ENCODE assay signal across 16 cellular contexts in the genomic region with DNA sequence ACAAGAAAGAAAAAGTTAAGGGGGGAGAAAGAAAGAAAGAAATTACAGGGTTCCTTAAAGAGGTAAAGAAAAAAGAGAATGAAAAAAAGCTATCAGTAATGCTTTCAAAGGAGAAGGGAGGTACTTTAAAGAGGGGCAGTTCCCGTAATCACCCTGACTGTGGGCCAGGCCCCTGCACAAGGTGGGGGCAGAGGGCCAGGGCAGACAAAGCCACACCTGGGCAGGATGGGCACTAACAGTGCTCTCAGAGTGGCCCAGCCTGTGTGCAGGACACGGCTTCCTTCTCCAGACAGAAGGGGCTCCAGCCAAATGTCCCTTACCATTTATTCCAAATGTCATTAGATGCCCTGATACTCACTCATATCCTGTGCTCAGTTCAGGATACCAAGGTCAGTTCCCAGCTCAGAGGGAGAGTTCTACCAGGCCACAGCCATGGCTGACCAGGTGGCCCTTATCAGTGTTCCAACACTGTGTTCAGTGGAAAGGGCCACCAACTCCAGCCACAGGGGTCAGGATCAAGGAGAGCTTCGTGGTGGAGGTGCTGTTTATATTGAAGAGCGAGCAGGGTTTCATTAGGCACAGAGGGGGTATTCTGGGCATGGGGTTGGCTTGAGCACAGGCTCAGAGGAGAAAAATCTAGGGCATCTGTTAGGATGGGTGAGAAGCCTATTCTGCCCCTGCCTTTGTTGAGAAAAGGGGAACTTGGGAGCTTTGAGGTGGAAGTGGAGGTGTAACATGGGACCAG. TPM values are rescaled to one million over a fixed set of nuclear protein-coding genes. Genes with fewer than 3 reads are reported as not detected.
DNase-seq lines count a peak whose midpoint lies in the region; ATAC-seq and TF ChIP-seq lines count a peak whose summit lies in the region.
"Had no signal": no experiment of that assay in that cellular context is flagged by ENCODE, and none has a peak within 500 bp of the region (broad histone marks: within the 10 kb centered on the region; RNA-seq: fewer than 3 reads in every experiment).

No MANE protein-coding gene starts in this region.

- CTCF ChIA-PET in GM10248 (lab: Yijun Ruan, JAX), result interaction anchor here (1.0 to 3.2 kb wide), 7 partner anchors 9 to 163 kb away, joined by 3 to 23 read pairs (median 4); no protein-coding TSS in a partner anchor
- CTCF ChIA-PET in activated B cell treated with CpG ODN at 0.5 μM for 24 hours (lab: Charles Lee), result interaction anchor here (1.4 kb wide), 1 partner anchor 15 kb away, joined by 3 read pairs; no protein-coding TSS in a partner anchor

- no peak overlapping the region for H3K4me3 ChIP-seq in heart right ventricle
- H3K4me3 ChIP-seq: lower lobe of right lung, upper lobe of left lung had no signal

- H3K36me3 ChIP-seq in heart right ventricle, result peaks cover 0 to 87% (median 6%) of the 10 kb centered on the region in 9 donors

- H3K9me3 ChIP-seq in heart right ventricle, result no peaks in the 10 kb centered on the region
- H3K9me3 ChIP-seq: lower lobe of right lung, upper lobe of left lung had no signal

- H3K4me3 Mint-ChIP-seq in activated B cell treated with CpG ODN at 0.5 μM for 24 hours (no peak overlapping the region), mesothelial cell of epicardium (no peak overlapping the region)
- H3K4me3 Mint-ChIP-seq: activated CD4-positive, alpha-beta T cell treated with anti-CD3 and anti-CD28 coated beads, Interleukin-2, amount 10 ng/mL, durations not matched to agents 7 days and 5 days had no signal

- TF ChIP-seq CTCF in GM10248 (IDR thresholded peaks at IDR 0.05; ENCODE audit: control extremely low read depth, extremely low read depth, low read depth, missing control alignments), result no peak
- no peak for TF ChIP-seq CTCF in activated B cell treated with CpG ODN at 0.5 μM for 24 hours (IDR thresholded peaks at IDR 0.05)
- no peak for TF ChIP-seq CTCF in mesothelial cell of epicardium (IDR thresholded peaks at IDR 0.05; ENCODE audit: unreplicated experiment)
- TF ChIP-seq CTCF in heart right ventricle (IDR thresholded peaks at IDR 0.05), result no peak

- in situ Hi-C loops in KBM-7 (cut with MboI; ENCODE audit: low pct_unique_long_range_greater_than_20kb, low sequenced_read_pairs), result no loop called here

- H3K4me1 ChIP-seq in heart right ventricle, result peaks cover 0 to 10% (median 4%) of the 10 kb centered on the region in 9 donors
- H3K4me1 ChIP-seq: lower lobe of right lung, upper lobe of left lung had no signal

- H3K27me3 Mint-ChIP-seq in activated B cell treated with CpG ODN at 0.5 μM for 24 hours (no peaks in the 10 kb centered on the region), mesothelial cell of epicardium (ENCODE audit: low read depth) (no peaks in the 10 kb centered on the region)
- H3K27me3 Mint-ChIP-seq: activated CD4-positive, alpha-beta T cell treated with anti-CD3 and anti-CD28 coated beads, Interleukin-2, amount 10 ng/mL, durations not matched to agents 7 days and 5 days had no signal

- H3K27ac ChIP-seq in heart right ventricle, result no peak overlapping the region
- H3K27ac ChIP-seq: lower lobe of right lung, upper lobe of left lung had no signal

- whole genome bisulfite sequencing in heart right ventricle, 2 donors, result 89 to 91% methylated on average over 4 of the region's 4 CpGs

- intact Hi-C loops in activated B cell treated with CpG ODN at 0.5 μM for 24 hours (cut with micrococcal nuclease) (no loop called here), heart right ventricle (cut with DNase I) (no loop called here)

- H3K4me1 Mint-ChIP-seq in activated B cell treated with CpG ODN at 0.5 μM for 24 hours, result peaks cover 24% of the 10 kb centered on the region
- H3K4me1 Mint-ChIP-seq in mesothelial cell of epicardium, result peaks cover 6% of the 10 kb centered on the region
- H3K4me1 Mint-ChIP-seq: activated CD4-positive, alpha-beta T cell treated with anti-CD3 and anti-CD28 coated beads, Interleukin-2, amount 10 ng/mL, durations not matched to agents 7 days and 5 days had no signal

- H3K27me3 ChIP-seq in heart right ventricle, result no peaks in the 10 kb centered on the region
- H3K27me3 ChIP-seq: upper lobe of left lung had no signal

- DNase-seq in GM10248 (ENCODE audit: extremely low spot score), result peak; percentile 39
- DNase-seq in KBM-7, result peak; percentile 3
- DNase-seq in activated B cell treated with CpG ODN at 0.5 μM for 24 hours, result no peak
- no peak for DNase-seq in mesothelial cell of epicardium (ENCODE audit: low spot score in 2 of 2, unreplicated experiment in 2 of 2)
- DNase-seq in NCI-H1105 (lab: John Stamatoyannopoulos, UW), result no peak
- DNase-seq in heart right ventricle, result no peak
- DNase-seq: activated CD4-positive, alpha-beta T cell treated with anti-CD3 and anti-CD28 coated beads, Interleukin-2, amount 10 ng/mL, durations not matched to agents 7 days and 5 days; COR-L47; foreskin fibroblast; lower lobe of right lung; NCI-H510A; right cardiac atrium; stimulated activated CD4-positive, alpha-beta T cell treated with anti-CD3 and anti-CD28 coated beads, Interleukin-2, amount 100 ng/mL, for 48 hours; upper lobe of left lung had no signal

- POLR2A ChIA-PET in GM10248 (lab: Yijun Ruan, JAX), result no interaction called here
- POLR2A ChIA-PET in activated B cell treated with CpG ODN at 0.5 μM for 24 hours (lab: Charles Lee), result no interaction called here

- peak overlapping the region; percentile 16 for H3K27ac Mint-ChIP-seq in activated B cell treated with CpG ODN at 0.5 μM for 24 hours
- peak overlapping the region; percentile 35 for H3K27ac Mint-ChIP-seq in mesothelial cell of epicardium
- H3K27ac Mint-ChIP-seq: activated CD4-positive, alpha-beta T cell treated with anti-CD3 and anti-CD28 coated beads, Interleukin-2, amount 10 ng/mL, durations not matched to agents 7 days and 5 days had no signal

- ATAC-seq in activated B cell treated with CpG ODN at 0.5 μM for 24 hours (ENCODE audit: low read depth) (no peak), HG02610 (IDR thresholded peaks at IDR 0.05; ENCODE audit: unreplicated experiment) (no peak), heart right ventricle (no peak), HG03565 (IDR thresholded peaks at IDR 0.05; ENCODE audit: unreplicated experiment) (no peak)
- ATAC-seq: lower lobe of right lung, right cardiac atrium had no signal

- no peaks in the 10 kb centered on the region for H3K9me3 Mint-ChIP-seq in activated B cell treated with CpG ODN at 0.5 μM for 24 hours
- H3K9me3 Mint-ChIP-seq in mesothelial cell of epicardium, result no peaks in the 10 kb centered on the region
- H3K9me3 Mint-ChIP-seq: activated CD4-positive, alpha-beta T cell treated with anti-CD3 and anti-CD28 coated beads, Interleukin-2, amount 10 ng/mL, durations not matched to agents 7 days and 5 days had no signal

- H3K36me3 Mint-ChIP-seq in activated B cell treated with CpG ODN at 0.5 μM for 24 hours (ENCODE audit: low read depth) (peaks cover 60% of the 10 kb centered on the region), mesothelial cell of epicardium (peaks cover 31% of the 10 kb centered on the region)

RNA-seq across cellular contexts. Expression of a gene that starts 29.9 kb away (rescaled TPM):
- total RNA-seq in activated B cell treated with CpG ODN at 0.5 μM for 24 hours (2.3 and 2.9 TPM in 2 replicates), mesothelial cell of epicardium (23.0 to 23.8 TPM (median 23.0 TPM) in 3 replicates), heart right ventricle (10 to 100 TPM; 12.9 to 32.0 (median 24.6) TPM)
- polyA plus RNA-seq in heart right ventricle, result 10 to 100 TPM; 25.1 to 46.8 TPM

RNA-seq across cellular contexts. Expression of a gene that starts 29.9 kb away (rescaled TPM):
- total RNA-seq in activated B cell treated with CpG ODN at 0.5 μM for 24 hours, result 35.0 and 39.5 TPM in 2 replicates
- 44.5 to 47.3 TPM (median 46.6 TPM) in 3 replicates for total RNA-seq in mesothelial cell of epicardium
- total RNA-seq in heart right ventricle, result 10 to 100 TPM; 13.8 to 23.0 (median 17.1) TPM
- 10 to 100 TPM; 13.1 to 27.9 TPM for polyA plus RNA-seq in heart right ventricle

Comparison
In these comparisons a context has a peak if more than half of its experiments do, and no peak if none do; other contexts are left out.
1. DNase-seq: peak in GM10248 (single experiment) and KBM-7 (single experiment); none in activated B cell treated with CpG ODN at 0.5 μM for 24 hours (single experiment), mesothelial cell of epicardium (0 of 2), NCI-H1105 (single experiment) and heart right ventricle (0 of 2).